9 cellular contexts compared by ENCODE assay signal in genomic region chr3:48685293-48685602, GRCh38. TPM values are rescaled to one million over a fixed set of nuclear protein-coding genes. Genes with fewer than 3 reads are reported as not detected.
DNase-seq lines count a peak whose midpoint lies in the region; ATAC-seq, FAIRE-seq and TF ChIP-seq lines count a peak whose summit lies in the region.
"Had no signal": no experiment of that assay in that cellular context is flagged by ENCODE, and none has a peak within 500 bp of the region (broad histone marks: within the 10 kb centered on the region; RNA-seq: fewer than 3 reads in every experiment).

No MANE protein-coding gene starts in this region.

- H3K4me3 Mint-ChIP-seq in activated CD4-positive, alpha-beta T cell treated with anti-CD3 and anti-CD28 coated beads, Interleukin-2, amount 10 ng/mL, durations not matched to agents 24 days and 14 days = peak overlapping the region; percentile 94

- peak overlapping the region; percentile 93 for H3K9ac ChIP-seq in adipocyte (ENCODE audit: low read length)
- H3K9ac ChIP-seq in HepG2 (ENCODE audit: insufficient read depth, low read depth, low read length) = peak overlapping the region; percentile 94

- H3K4me3 ChIP-seq in adipocyte (ENCODE audit: low read length) (peak overlapping the region; percentile 93), HepG2 (replicated peaks in 1 of 3; ENCODE audit: insufficient read depth in 1 of 3, low read depth in 2 of 3, low read length in 3 of 3) (peak overlapping the region; percentile 82 to 97 (median 88)), thymus (ENCODE audit: low read length) (peak overlapping the region; percentile 87)

- no peak for FAIRE-seq in HepG2 (lab: Jason Lieb, UNC)
- FAIRE-seq: endometrium had no signal

- no peak for TF ChIP-seq RAD21 in HepG2 (CRISPR knock-in tag; IDR thresholded peaks at IDR 0.05)

- no peaks in the 10 kb centered on the region for H3K27me3 Mint-ChIP-seq in activated CD4-positive, alpha-beta T cell treated with anti-CD3 and anti-CD28 coated beads, Interleukin-2, amount 10 ng/mL, durations not matched to agents 24 days and 14 days

- POLR2A ChIA-PET in HepG2 (lab: Yijun Ruan, JAX) = interaction anchor here (0.7 to 1.7 kb wide), 3 partner anchors 12 to 32 kb away, joined by 3 to 8 read pairs (median 3); partner anchors contain the start of genes CELSR3 and IP6K2

- H3K27ac ChIP-seq in HepG2 (ENCODE audit: extremely low read length, insufficient read depth, low read length) (peak overlapping the region; percentile 83), thymus (ENCODE audit: low read depth) (peak overlapping the region; percentile 99)

- H3K4me1 ChIP-seq in adipocyte (ENCODE audit: control insufficient read depth, insufficient read depth, low read length) = peaks cover 19% of the 10 kb centered on the region
- peaks cover 26% of the 10 kb centered on the region for H3K4me1 ChIP-seq in HepG2 (ENCODE audit: insufficient read depth, low read length)
- peaks cover 5% of the 10 kb centered on the region for H3K4me1 ChIP-seq in thymus (ENCODE audit: control insufficient read depth, insufficient read depth, low read length)

- intact Hi-C loops in activated CD4-positive, alpha-beta T cell treated with anti-CD3 and anti-CD28 coated beads, Interleukin-2, amount 10 ng/mL, durations not matched to agents 24 days and 14 days (cut with micrococcal nuclease) = no loop called here
- intact Hi-C loops in HepG2 (cut with micrococcal nuclease; ENCODE audit: unreplicated experiment) = loop anchor here (1.0 kb wide), 1 partner anchor 55 kb away; no protein-coding TSS in a partner anchor

- H3K27ac Mint-ChIP-seq in activated CD4-positive, alpha-beta T cell treated with anti-CD3 and anti-CD28 coated beads, Interleukin-2, amount 10 ng/mL, durations not matched to agents 24 days and 14 days = peak overlapping the region; percentile 85

- H3K4me2 ChIP-seq in HepG2 (ENCODE audit: low read depth, low read length) = peak overlapping the region; percentile 92

- peaks cover 53% of the 10 kb centered on the region for H3K36me3 ChIP-seq in adipocyte (ENCODE audit: control insufficient read depth, insufficient read depth, low read length, severe bottlenecking)
- peaks cover 32 to 62% of the 10 kb centered on the region in 2 experiments for H3K36me3 ChIP-seq in HepG2 (replicated peaks in 1 of 2; ENCODE audit: control insufficient read depth in 1 of 2, insufficient read depth in 2 of 2, low read length in 2 of 2)
- H3K36me3 ChIP-seq in thymus (ENCODE audit: control insufficient read depth, insufficient read depth) = peaks cover 48% of the 10 kb centered on the region

- no peak for DNase-seq in activated CD4-positive, alpha-beta T cell treated with anti-CD3 and anti-CD28 coated beads, Interleukin-2, amount 10 ng/mL, durations not matched to agents 24 days and 14 days
- no peak for DNase-seq in activated CD4-positive, alpha-beta T cell treated with anti-CD3 and anti-CD28 coated beads for 4 hours
- DNase-seq in adipocyte (ENCODE audit: low read depth) (no peak), HepG2 (ENCODE audit: low spot score) (no peak), A172 (ENCODE audit: low spot score) (no peak), LoVo (ENCODE audit: low spot score) (no peak), hypothalamus (lab: John Stamatoyannopoulos, UW) (no peak)

- H3K9me3 ChIP-seq in adipocyte (ENCODE audit: control insufficient read depth, low read length) (no peaks in the 10 kb centered on the region), HepG2 (ENCODE audit: low read length) (no peaks in the 10 kb centered on the region), thymus (ENCODE audit: control insufficient read depth) (no peaks in the 10 kb centered on the region)

- H2AFZ ChIP-seq in HepG2 (ENCODE audit: low read length) = no peak overlapping the region

- H3K9me3 Mint-ChIP-seq in activated CD4-positive, alpha-beta T cell treated with anti-CD3 and anti-CD28 coated beads, Interleukin-2, amount 10 ng/mL, durations not matched to agents 24 days and 14 days = no peaks in the 10 kb centered on the region

- peaks cover 25% of the 10 kb centered on the region for H3K79me2 ChIP-seq in HepG2 (ENCODE audit: insufficient read depth, low read length)

- 0 out of 2 replicates have a peak, but pooled peaks cover 4% of the 10 kb centered on the region for H4K20me1 ChIP-seq in HepG2 (ENCODE audit: insufficient read depth, low read length)

- in situ Hi-C loops in HepG2 (cut with HindIII; ENCODE audit: extremely low pct_ligation_motif_present, low pct_unique_long_range_greater_than_20kb) = no loop called here

- H3K4me1 Mint-ChIP-seq in activated CD4-positive, alpha-beta T cell treated with anti-CD3 and anti-CD28 coated beads, Interleukin-2, amount 10 ng/mL, durations not matched to agents 24 days and 14 days = peaks cover 29% of the 10 kb centered on the region

- ATAC-seq in HepG2 = no peak; the same call in 2 of the 3 replicates

- WGBS in HepG2 (ENCODE audit: low lambda C conversion rate) = under 1% methylated on average over 10 of the region's 13 CpGs
- 16% methylated on average over 13 of the region's 13 CpGs for WGBS in thymus

- no peak for TF ChIP-seq EP300 in HepG2 (IDR thresholded peaks at IDR 0.05; ENCODE audit: low read depth in 2 of 2, low read length in 2 of 2)
- TF ChIP-seq EP300 in HepG2 (CRISPR knock-in tag; IDR thresholded peaks at IDR 0.05; ENCODE audit: borderline replicate concordance) = no peak

- TF ChIP-seq CTCF in HepG2 (CRISPR knock-in tag; IDR thresholded peaks at IDR 0.05) = no peak

- peaks cover 48% of the 10 kb centered on the region for H3K36me3 Mint-ChIP-seq in activated CD4-positive, alpha-beta T cell treated with anti-CD3 and anti-CD28 coated beads, Interleukin-2, amount 10 ng/mL, durations not matched to agents 24 days and 14 days (ENCODE audit: low read depth)

- TF ChIP-seq POLR2A in HepG2 (IDR thresholded peaks at IDR 0.05; ENCODE audit: insufficient read depth in 1 of 2, low read depth in 2 of 2, low read length in 2 of 2) = no peak

- CTCF ChIA-PET in HepG2 (lab: Yijun Ruan, JAX; ENCODE audit: low intra/inter-chr PET ratio, low total read pairs) = interaction anchor here (1.0 to 1.1 kb wide), 3 partner anchors 21 to 136 kb away, joined by 3 to 5 read pairs (median 4); no protein-coding TSS in a partner anchor

- H3K27me3 ChIP-seq in adipocyte (replicated peaks; ENCODE audit: control insufficient read depth, insufficient read depth, low read length) = no peaks in the 10 kb centered on the region
- H3K27me3 ChIP-seq in HepG2 (ENCODE audit: control insufficient read depth in 1 of 2, insufficient read depth in 2 of 2, low read length in 2 of 2) = no peaks in the 10 kb centered on the region; a peak in 2 of 5 replicates
- no peaks in the 10 kb centered on the region for H3K27me3 ChIP-seq in thymus (ENCODE audit: control insufficient read depth, insufficient read depth)

- BruUV-seq in HepG2 (replicated peaks; lab: Mats Ljungman, UMichigan) = no TSS peak

RNA-seq across cellular contexts. Expression of gene NCKIPSD, which starts 0.5 kb away (rescaled TPM):
- 53.1 and 54.1 TPM in 2 replicates for total RNA-seq in activated CD4-positive, alpha-beta T cell treated with anti-CD3 and anti-CD28 coated beads, Interleukin-2, amount 10 ng/mL, durations not matched to agents 24 days and 14 days
- 13.5 and 14.3 TPM in 2 replicates for total RNA-seq in HepG2 (2016; rRNA removed; fragmentation: Illumina TruSeq; extraction: Trizol)
- total RNA-seq in HepG2 (2016; cell fraction: cytosol; rRNA removed; fragmentation: Illumina TruSeq; extraction: Trizol; ENCODE audit: low read depth) = 4.8 and 5.0 TPM in 2 replicates
- total RNA-seq in HepG2 (2016; cell fraction: insoluble cytoplasmic fraction; rRNA removed; fragmentation: Illumina TruSeq; extraction: Trizol) = 13.6 and 14.6 TPM in 2 replicates
- total RNA-seq in HepG2 (2016; cell fraction: membrane; rRNA removed; fragmentation: Illumina TruSeq; extraction: Trizol) = 10.8 and 12.0 TPM in 2 replicates
- 12.7 and 17.2 TPM in 2 replicates for total RNA-seq in HepG2 (2016; cell fraction: nucleus; rRNA removed; fragmentation: Illumina TruSeq; extraction: Trizol)
- polyA plus RNA-seq in HepG2 (2011; rRNA removed) = 35.2 and 44.2 TPM in 2 replicates
- polyA plus RNA-seq in HepG2 (2011; cell fraction: cytosol; rRNA removed) = 25.4 and 38.7 TPM in 2 replicates
- polyA plus RNA-seq in HepG2 (2011; cell fraction: nucleus; rRNA removed) = 79.3 and 90.0 TPM in 2 replicates
- polyA plus RNA-seq in HepG2 (2012) = 14.1 and 18.5 TPM in 2 replicates
- polyA plus RNA-seq in HepG2 (2016; cell fraction: cytosol; fragmentation: Illumina TruSeq; extraction: Trizol; ENCODE audit: low read depth) = 6.3 and 6.6 TPM in 2 replicates
- polyA plus RNA-seq in HepG2 (2016; cell fraction: insoluble cytoplasmic fraction; fragmentation: Illumina TruSeq; extraction: Trizol; ENCODE audit: low read depth) = 15.7 and 21.1 TPM in 2 replicates
- polyA plus RNA-seq in HepG2 (2016; cell fraction: membrane; fragmentation: Illumina TruSeq; extraction: Trizol; ENCODE audit: low read depth) = 10.6 and 11.9 TPM in 2 replicates
- 26.0 and 26.3 TPM in 2 replicates for polyA plus RNA-seq in HepG2 (2016; cell fraction: nucleus; fragmentation: Illumina TruSeq; extraction: Trizol; ENCODE audit: insufficient read depth, low read depth)
- polyA minus RNA-seq in HepG2 (2011; rRNA and poly(A)+ RNA removed; ENCODE audit: low replicate concordance) = 68.5 and 115 TPM in 2 replicates
- 20.6 and 27.4 TPM in 2 replicates for polyA minus RNA-seq in HepG2 (2011; cell fraction: cytosol; rRNA and poly(A)+ RNA removed)
- 27.7 and 30.7 TPM in 2 replicates for polyA minus RNA-seq in HepG2 (2011; cell fraction: nucleus; rRNA and poly(A)+ RNA removed)
- polyA plus RNA-seq in thymus = 7.0 TPM
- total RNA-seq in A172 (2014; rRNA removed; shearing (Covaris generic)) = 23.6 and 37.7 TPM in 2 replicates

RNA-seq across cellular contexts. Expression of gene CELSR3, which starts 22.6 kb away (rescaled TPM):
- total RNA-seq in activated CD4-positive, alpha-beta T cell treated with anti-CD3 and anti-CD28 coated beads, Interleukin-2, amount 10 ng/mL, durations not matched to agents 24 days and 14 days = 14.5 and 15.2 TPM in 2 replicates
- total RNA-seq in HepG2 (2016; rRNA removed; fragmentation: Illumina TruSeq; extraction: Trizol) = 3.2 and 5.4 TPM in 2 replicates
- 0.35 and 0.51 TPM in 2 replicates for total RNA-seq in HepG2 (2016; cell fraction: cytosol; rRNA removed; fragmentation: Illumina TruSeq; extraction: Trizol; ENCODE audit: low read depth)
- total RNA-seq in HepG2 (2016; cell fraction: insoluble cytoplasmic fraction; rRNA removed; fragmentation: Illumina TruSeq; extraction: Trizol) = 2.7 and 5.4 TPM in 2 replicates
- 1.1 and 1.2 TPM in 2 replicates for total RNA-seq in HepG2 (2016; cell fraction: membrane; rRNA removed; fragmentation: Illumina TruSeq; extraction: Trizol)
- total RNA-seq in HepG2 (2016; cell fraction: nucleus; rRNA removed; fragmentation: Illumina TruSeq; extraction: Trizol) = 7.5 and 9.6 TPM in 2 replicates
- 6.7 and 8.3 TPM in 2 replicates for polyA plus RNA-seq in HepG2 (2011; rRNA removed)
- polyA plus RNA-seq in HepG2 (2011; cell fraction: cytosol; rRNA removed) = 4.1 and 5.0 TPM in 2 replicates
- polyA plus RNA-seq in HepG2 (2011; cell fraction: nucleus; rRNA removed) = 54.2 and 80.2 TPM in 2 replicates
- polyA plus RNA-seq in HepG2 (2012) = 8.0 and 10.5 TPM in 2 replicates
- polyA plus RNA-seq in HepG2 (2016; cell fraction: cytosol; fragmentation: Illumina TruSeq; extraction: Trizol; ENCODE audit: low read depth) = 0.34 and 0.35 TPM in 2 replicates
- polyA plus RNA-seq in HepG2 (2016; cell fraction: insoluble cytoplasmic fraction; fragmentation: Illumina TruSeq; extraction: Trizol; ENCODE audit: low read depth) = 2.4 and 3.0 TPM in 2 replicates
- 0.61 and 0.63 TPM in 2 replicates for polyA plus RNA-seq in HepG2 (2016; cell fraction: membrane; fragmentation: Illumina TruSeq; extraction: Trizol; ENCODE audit: low read depth)
- polyA plus RNA-seq in HepG2 (2016; cell fraction: nucleus; fragmentation: Illumina TruSeq; extraction: Trizol; ENCODE audit: insufficient read depth, low read depth) = 27.4 and 28.0 TPM in 2 replicates
- polyA minus RNA-seq in HepG2 (2011; rRNA and poly(A)+ RNA removed; ENCODE audit: low replicate concordance) = 6.7 and 18.0 TPM in 2 replicates
- polyA minus RNA-seq in HepG2 (2011; cell fraction: cytosol; rRNA and poly(A)+ RNA removed) = 6.9 and 7.0 TPM in 2 replicates
- 18.9 and 19.6 TPM in 2 replicates for polyA minus RNA-seq in HepG2 (2011; cell fraction: nucleus; rRNA and poly(A)+ RNA removed)
- polyA plus RNA-seq in thymus = 1.4 TPM
- total RNA-seq in A172 (2014; rRNA removed; shearing (Covaris generic)) = 4.9 and 5.8 TPM in 2 replicates

RNA-seq across cellular contexts. Expression of gene IP6K2, which starts 31.8 kb away (rescaled TPM):
- total RNA-seq in activated CD4-positive, alpha-beta T cell treated with anti-CD3 and anti-CD28 coated beads, Interleukin-2, amount 10 ng/mL, durations not matched to agents 24 days and 14 days = 57.9 and 58.4 TPM in 2 replicates
- 65.5 and 85.5 TPM in 2 replicates for total RNA-seq in HepG2 (2016; rRNA removed; fragmentation: Illumina TruSeq; extraction: Trizol)
- total RNA-seq in HepG2 (2016; cell fraction: cytosol; rRNA removed; fragmentation: Illumina TruSeq; extraction: Trizol; ENCODE audit: low read depth) = 19.4 and 21.6 TPM in 2 replicates
- total RNA-seq in HepG2 (2016; cell fraction: insoluble cytoplasmic fraction; rRNA removed; fragmentation: Illumina TruSeq; extraction: Trizol) = 63.7 and 86.9 TPM in 2 replicates
- total RNA-seq in HepG2 (2016; cell fraction: membrane; rRNA removed; fragmentation: Illumina TruSeq; extraction: Trizol) = 32.1 and 38.0 TPM in 2 replicates
- 100 and 109 TPM in 2 replicates for total RNA-seq in HepG2 (2016; cell fraction: nucleus; rRNA removed; fragmentation: Illumina TruSeq; extraction: Trizol)
- 112 and 115 TPM in 2 replicates for polyA plus RNA-seq in HepG2 (2011; rRNA removed)
- polyA plus RNA-seq in HepG2 (2011; cell fraction: cytosol; rRNA removed) = 66.7 and 84.4 TPM in 2 replicates
- 480 and 513 TPM in 2 replicates for polyA plus RNA-seq in HepG2 (2011; cell fraction: nucleus; rRNA removed)
- polyA plus RNA-seq in HepG2 (2012) = 77.2 and 80.7 TPM in 2 replicates
- polyA plus RNA-seq in HepG2 (2016; cell fraction: cytosol; fragmentation: Illumina TruSeq; extraction: Trizol; ENCODE audit: low read depth) = 16.4 and 20.0 TPM in 2 replicates
- 82.8 and 83.9 TPM in 2 replicates for polyA plus RNA-seq in HepG2 (2016; cell fraction: insoluble cytoplasmic fraction; fragmentation: Illumina TruSeq; extraction: Trizol; ENCODE audit: low read depth)
- 26.4 and 27.7 TPM in 2 replicates for polyA plus RNA-seq in HepG2 (2016; cell fraction: membrane; fragmentation: Illumina TruSeq; extraction: Trizol; ENCODE audit: low read depth)
- polyA plus RNA-seq in HepG2 (2016; cell fraction: nucleus; fragmentation: Illumina TruSeq; extraction: Trizol; ENCODE audit: insufficient read depth, low read depth) = 260 and 268 TPM in 2 replicates
- polyA minus RNA-seq in HepG2 (2011; rRNA and poly(A)+ RNA removed; ENCODE audit: low replicate concordance) = 71.8 and 84.4 TPM in 2 replicates
- 23.0 and 26.6 TPM in 2 replicates for polyA minus RNA-seq in HepG2 (2011; cell fraction: cytosol; rRNA and poly(A)+ RNA removed)
- polyA minus RNA-seq in HepG2 (2011; cell fraction: nucleus; rRNA and poly(A)+ RNA removed) = 87.8 and 89.9 TPM in 2 replicates
- polyA plus RNA-seq in thymus = 134 TPM
- 64.1 and 73.4 TPM in 2 replicates for total RNA-seq in A172 (2014; rRNA removed; shearing (Covaris generic))

RNA-seq across cellular contexts. Expression of gene SLC26A6, which starts 50.0 kb away (rescaled TPM):
- 57.2 and 58.2 TPM in 2 replicates for total RNA-seq in activated CD4-positive, alpha-beta T cell treated with anti-CD3 and anti-CD28 coated beads, Interleukin-2, amount 10 ng/mL, durations not matched to agents 24 days and 14 days
- total RNA-seq in HepG2 (2016; rRNA removed; fragmentation: Illumina TruSeq; extraction: Trizol) = 10.3 and 40.7 TPM in 2 replicates
- total RNA-seq in HepG2 (2016; cell fraction: cytosol; rRNA removed; fragmentation: Illumina TruSeq; extraction: Trizol; ENCODE audit: low read depth) = 8.0 and 8.2 TPM in 2 replicates
- 9.6 and 38.5 TPM in 2 replicates for total RNA-seq in HepG2 (2016; cell fraction: insoluble cytoplasmic fraction; rRNA removed; fragmentation: Illumina TruSeq; extraction: Trizol)
- 8.3 and 9.4 TPM in 2 replicates for total RNA-seq in HepG2 (2016; cell fraction: membrane; rRNA removed; fragmentation: Illumina TruSeq; extraction: Trizol)
- total RNA-seq in HepG2 (2016; cell fraction: nucleus; rRNA removed; fragmentation: Illumina TruSeq; extraction: Trizol) = 50.7 and 62.0 TPM in 2 replicates
- polyA plus RNA-seq in HepG2 (2011; rRNA removed) = 184 and 298 TPM in 2 replicates
- 90.8 and 93.6 TPM in 2 replicates for polyA plus RNA-seq in HepG2 (2011; cell fraction: cytosol; rRNA removed)
- polyA plus RNA-seq in HepG2 (2011; cell fraction: nucleus; rRNA removed) = 3,075 and 3,281 TPM in 2 replicates
- 163 and 233 TPM in 2 replicates for polyA plus RNA-seq in HepG2 (2012)
- polyA plus RNA-seq in HepG2 (2016; cell fraction: cytosol; fragmentation: Illumina TruSeq; extraction: Trizol; ENCODE audit: low read depth) = 3.5 and 4.6 TPM in 2 replicates
- polyA plus RNA-seq in HepG2 (2016; cell fraction: insoluble cytoplasmic fraction; fragmentation: Illumina TruSeq; extraction: Trizol; ENCODE audit: low read depth) = 6.7 and 9.8 TPM in 2 replicates
- 4.9 and 6.2 TPM in 2 replicates for polyA plus RNA-seq in HepG2 (2016; cell fraction: membrane; fragmentation: Illumina TruSeq; extraction: Trizol; ENCODE audit: low read depth)
- 133 and 147 TPM in 2 replicates for polyA plus RNA-seq in HepG2 (2016; cell fraction: nucleus; fragmentation: Illumina TruSeq; extraction: Trizol; ENCODE audit: insufficient read depth, low read depth)
- 56.2 and 422 TPM in 2 replicates for polyA minus RNA-seq in HepG2 (2011; rRNA and poly(A)+ RNA removed; ENCODE audit: low replicate concordance)
- 79.8 and 100 TPM in 2 replicates for polyA minus RNA-seq in HepG2 (2011; cell fraction: cytosol; rRNA and poly(A)+ RNA removed)
- 459 and 526 TPM in 2 replicates for polyA minus RNA-seq in HepG2 (2011; cell fraction: nucleus; rRNA and poly(A)+ RNA removed)
- polyA plus RNA-seq in thymus = 24.7 TPM
- 16.9 and 17.5 TPM in 2 replicates for total RNA-seq in A172 (2014; rRNA removed; shearing (Covaris generic))
